In genomic region chr3:126985143-126985985, GRCh38 we compare ENCODE assay signal across 13 cellular contexts. TPM values are rescaled to one million over a fixed set of nuclear protein-coding genes. Genes with fewer than 3 reads are reported as not detected.
DNase-seq lines count a peak whose midpoint lies in the region; ATAC-seq and TF ChIP-seq lines count a peak whose summit lies in the region.
"Had no signal": no experiment of that assay in that cellular context is flagged by ENCODE, and none has a peak within 500 bp of the region (broad histone marks: within the 10 kb centered on the region; RNA-seq: fewer than 3 reads in every experiment).

No MANE protein-coding gene starts in this region.

- TF ChIP-seq CTCF in activated B cell treated with CpG ODN at 0.5 μM for 24 hours (IDR thresholded peaks at IDR 0.05): no peak
- no peak for TF ChIP-seq CTCF in suprapubic skin (IDR thresholded peaks at IDR 0.05)
- TF ChIP-seq CTCF in OCI-LY7 (conservative IDR thresholded peaks at IDR 0.05; ENCODE audit: low read length): no peak

- H3K4me3 ChIP-seq in suprapubic skin (peak overlapping the region; percentile 11), OCI-LY7 (ENCODE audit: low read depth, low read length, poor library complexity, severe bottlenecking) (no peak overlapping the region)

- H3K9me3 Mint-ChIP-seq in activated T-cell treated with anti-CD3 and anti-CD28 coated beads, Interleukin-2, amount 50 U/mL, for 4 hours: no peaks in the 10 kb centered on the region
- H3K9me3 Mint-ChIP-seq in activated B cell treated with CpG ODN at 0.5 μM for 24 hours: no peaks in the 10 kb centered on the region

- H3K4me3 Mint-ChIP-seq in activated T-cell treated with anti-CD3 and anti-CD28 coated beads, Interleukin-2, amount 50 U/mL, for 4 hours: peak overlapping the region; percentile 37
- peak overlapping the region; percentile 24 for H3K4me3 Mint-ChIP-seq in activated B cell treated with CpG ODN at 0.5 μM for 24 hours

- BruUV-seq in OCI-LY7 (replicated peaks; lab: Mats Ljungman, UMichigan): no TSS peak

- peaks cover 14% of the 10 kb centered on the region for H3K4me1 Mint-ChIP-seq in activated T-cell treated with anti-CD3 and anti-CD28 coated beads, Interleukin-2, amount 50 U/mL, for 4 hours (ENCODE audit: low read depth)
- H3K4me1 Mint-ChIP-seq in activated B cell treated with CpG ODN at 0.5 μM for 24 hours: peaks cover 19% of the 10 kb centered on the region

- H2AFZ ChIP-seq in OCI-LY7 (ENCODE audit: low read length): no peak overlapping the region

- TF ChIP-seq EP300 in suprapubic skin (IDR thresholded peaks at IDR 0.05): no peak

- H3K27me3 Mint-ChIP-seq in activated T-cell treated with anti-CD3 and anti-CD28 coated beads, Interleukin-2, amount 50 U/mL, for 4 hours (ENCODE audit: low read depth): no peaks in the 10 kb centered on the region
- H3K27me3 Mint-ChIP-seq in activated B cell treated with CpG ODN at 0.5 μM for 24 hours: no peaks in the 10 kb centered on the region

- H3K79me2 ChIP-seq in OCI-LY7 (ENCODE audit: insufficient read depth, low read depth, low read length): no peaks in the 10 kb centered on the region

- no peak for ATAC-seq in activated T-cell treated with anti-CD3 and anti-CD28 coated beads, Interleukin-2, amount 50 U/mL, for 4 hours
- no peak for ATAC-seq in activated B cell treated with CpG ODN at 0.5 μM for 24 hours (ENCODE audit: low read depth)
- ATAC-seq: pancreas had no signal

- no peaks in the 10 kb centered on the region for H3K9me3 ChIP-seq in suprapubic skin
- H3K9me3 ChIP-seq in OCI-LY7 (ENCODE audit: low read length): no peaks in the 10 kb centered on the region
- H3K9me3 ChIP-seq: pancreas had no signal

- no peak for DNase-seq in activated T-cell treated with anti-CD3 and anti-CD28 coated beads, Interleukin-2, amount 50 U/mL, for 4 hours
- DNase-seq in activated T-cell treated with anti-CD3 and anti-CD28 coated beads, Interleukin-2, amount 50 U/mL, for 1 hour: no peak
- no peak for DNase-seq in activated B cell treated with CpG ODN at 0.5 μM for 24 hours
- peak; percentile 49 for DNase-seq in iPS-NIHi7 (ENCODE audit: extremely low spot score)
- DNase-seq in suprapubic skin (ENCODE audit: low spot score in 2 of 2): no peak
- DNase-seq in NCI-H2196 (lab: John Stamatoyannopoulos, UW; ENCODE audit: unreplicated experiment): no peak
- no peak for DNase-seq in OCI-LY7 (ENCODE audit: low spot score)
- DNase-seq in hepatic stellate cell (ENCODE audit: low spot score): no peak
- DNase-seq: activated T-cell treated with anti-CD3 and anti-CD28 coated beads for 4 hours, cortex of kidney, NCI-H345 had no signal

- no peaks in the 10 kb centered on the region for H3K27me3 ChIP-seq in suprapubic skin
- H3K27me3 ChIP-seq: pancreas had no signal

- no peak overlapping the region for H3K27ac Mint-ChIP-seq in activated B cell treated with CpG ODN at 0.5 μM for 24 hours

- no peak overlapping the region for H3K27ac ChIP-seq in suprapubic skin
- no peak overlapping the region for H3K27ac ChIP-seq in OCI-LY7 (ENCODE audit: low read depth, low read length, poor library complexity, severe bottlenecking)
- H3K27ac ChIP-seq: C4-2B, pancreas had no signal

- H3K36me3 Mint-ChIP-seq in activated T-cell treated with anti-CD3 and anti-CD28 coated beads, Interleukin-2, amount 50 U/mL, for 4 hours (ENCODE audit: insufficient read depth): peaks cover 6% of the 10 kb centered on the region
- H3K36me3 Mint-ChIP-seq in activated B cell treated with CpG ODN at 0.5 μM for 24 hours (ENCODE audit: low read depth): peaks cover 9% of the 10 kb centered on the region

- 80% methylated on average over 15 of the region's 17 CpGs for WGBS in suprapubic skin

- H3K4me1 ChIP-seq in suprapubic skin: peaks cover 48% of the 10 kb centered on the region
- H3K4me1 ChIP-seq in OCI-LY7 (ENCODE audit: insufficient read depth, low read length, poor library complexity, severe bottlenecking): peaks cover 15% of the 10 kb centered on the region

- H3K4me2 ChIP-seq in OCI-LY7 (ENCODE audit: low read length): no peak overlapping the region

- H3K36me3 ChIP-seq in suprapubic skin (peaks cover 21% of the 10 kb centered on the region), OCI-LY7 (ENCODE audit: insufficient read depth, low read length) (no peaks in the 10 kb centered on the region)

- no peaks in the 10 kb centered on the region for H3K9me2 ChIP-seq in OCI-LY7 (ENCODE audit: insufficient read depth, low read length)

- CTCF ChIA-PET in activated B cell treated with CpG ODN at 0.5 μM for 24 hours (lab: Charles Lee) (interaction anchor here (3.5 kb wide), 1 partner anchor 233 kb away, joined by 28 read pairs; no protein-coding TSS in a partner anchor), OCI-LY7 (lab: Charles Lee; ENCODE audit: unreplicated experiment) (interaction anchor here (0.5 kb wide), 1 partner anchor 92 kb away, joined by 3 read pairs; no protein-coding TSS in a partner anchor)

- intact Hi-C loops in activated B cell treated with CpG ODN at 0.5 μM for 24 hours (cut with micrococcal nuclease) (no loop called here), OCI-LY7 (cut with micrococcal nuclease; ENCODE audit: unreplicated experiment) (loop anchor here (10.0 kb wide), 1 partner anchor 469 kb away; no protein-coding TSS in a partner anchor)

- TF ChIP-seq POLR2A in suprapubic skin (IDR thresholded peaks at IDR 0.05): no peak

- POLR2A ChIA-PET in activated B cell treated with CpG ODN at 0.5 μM for 24 hours (lab: Charles Lee) (interaction anchor here (0.6 kb wide), 1 partner anchor 192 kb away, joined by 6 read pairs; no protein-coding TSS in a partner anchor), OCI-LY7 (lab: Charles Lee) (no interaction called here)

- 0 out of 2 replicates have a peak, but pooled peaks cover 5% of the 10 kb centered on the region for H4K20me1 ChIP-seq in OCI-LY7 (ENCODE audit: insufficient read depth, low read length)

RNA-seq across cellular contexts. Expression of gene PLXNA1, which starts 2.4 kb away (rescaled TPM):
- 10 to 100 TPM; 25.6 to 33.1 (median 28.9) TPM for total RNA-seq in activated T-cell treated with anti-CD3 and anti-CD28 coated beads, Interleukin-2, amount 50 U/mL, for 4 hours
- total RNA-seq in activated B cell treated with CpG ODN at 0.5 μM for 24 hours: 47.2 and 55.2 TPM in 2 replicates
- 10 to 100 TPM; 48.4 to 77.9 (median 59.4) TPM for total RNA-seq in suprapubic skin
- 3.8 and 4.4 TPM in 2 replicates for total RNA-seq in OCI-LY7 (2014; rRNA removed; shearing (Covaris generic))
- 3.0 and 3.6 TPM in 2 replicates for total RNA-seq in OCI-LY7 (2022)
